11 cellular contexts compared by ENCODE assay signal in genomic region chr22:45316796-45317526, GRCh38. TPM values are rescaled to one million over a fixed set of nuclear protein-coding genes. Genes with fewer than 3 reads are reported as not detected.
A peak's percentile ranks its signal among the peaks of the same experiment; 100 is the strongest.
DNase-seq lines count a peak whose midpoint lies in the region; ATAC-seq and TF ChIP-seq lines count a peak whose summit lies in the region.
"Had no signal": no experiment of that assay in that cellular context is flagged by ENCODE, and none has a peak within 500 bp of the region (broad histone marks: within the 10 kb centered on the region; RNA-seq: fewer than 3 reads in every experiment).

No MANE protein-coding gene starts in this region.

- no peak overlapping the region for H2AFZ ChIP-seq in Karpas-422 (ENCODE audit: low read length)

- H3K4me1 ChIP-seq in stomach, result peaks cover 30 to 92% (median 60%) of the 10 kb centered on the region in 4 donors
- H3K4me1 ChIP-seq in Karpas-422 (ENCODE audit: low read length), result peaks cover 19% of the 10 kb centered on the region

- H3K79me2 ChIP-seq in Karpas-422 (ENCODE audit: low read length), result peaks cover 98% of the 10 kb centered on the region

- 74 to 89% (median 85%) methylated on average over 9 of the region's 9 CpGs for WGBS in stomach, 5 donors

- H3K4me3 ChIP-seq in stomach, result no peak overlapping the region
- no peak overlapping the region for H3K4me3 ChIP-seq in Karpas-422 (ENCODE audit: low read length)

- no peaks in the 10 kb centered on the region for H3K9me2 ChIP-seq in Karpas-422 (replicated peaks; ENCODE audit: insufficient read depth, low read length)

- no peaks in the 10 kb centered on the region for H3K9me3 ChIP-seq in stomach
- no peaks in the 10 kb centered on the region for H3K9me3 ChIP-seq in Karpas-422 (ENCODE audit: low read length)

- H3K9me3 Mint-ChIP-seq in activated naive CD8-positive, alpha-beta T cell treated with anti-CD3 and anti-CD28 coated beads for 36 hours, result no peaks in the 10 kb centered on the region

- peak; percentile 26 for DNase-seq in NCI-H2029 (lab: John Stamatoyannopoulos, UW)
- no peak for DNase-seq in NCI-H2029 treated with DMSO at 0.1 percent for 48 hours (lab: John Stamatoyannopoulos, UW)
- no peak for DNase-seq in activated naive CD8-positive, alpha-beta T cell treated with anti-CD3 and anti-CD28 coated beads for 36 hours
- no peak for DNase-seq in left lobe of liver (ENCODE audit: low spot score)
- no peak for DNase-seq in stomach
- DNase-seq in Karpas-422, result no peak
- DNase-seq in glomerular visceral epithelial cell (ENCODE audit: extremely low spot score), result no peak
- DNase-seq in NCI-H524 (lab: John Stamatoyannopoulos, UW), result no peak
- DNase-seq: NCI-H187 treated with DMSO at 0.1 percent for 48 hours had no signal

- no peak overlapping the region for H3K4me3 Mint-ChIP-seq in activated naive CD8-positive, alpha-beta T cell treated with anti-CD3 and anti-CD28 coated beads for 36 hours

- H4K20me1 ChIP-seq in Karpas-422 (ENCODE audit: insufficient read depth, low read depth, low read length), result no peaks in the 10 kb centered on the region

- H3K27ac ChIP-seq in stomach, result peak overlapping the region; percentile 20 to 91 (median 82)
- no peak overlapping the region for H3K27ac ChIP-seq in Karpas-422 (ENCODE audit: low read length)

- H3K9ac ChIP-seq in Karpas-422 (ENCODE audit: low read length), result no peak overlapping the region

- peak overlapping the region; percentile 47 for H3K27ac Mint-ChIP-seq in activated naive CD8-positive, alpha-beta T cell treated with anti-CD3 and anti-CD28 coated beads for 36 hours

- H3K27me3 ChIP-seq in stomach (no peaks in the 10 kb centered on the region), Karpas-422 (ENCODE audit: low read length) (no peaks in the 10 kb centered on the region)

- H3K27me3 Mint-ChIP-seq in activated naive CD8-positive, alpha-beta T cell treated with anti-CD3 and anti-CD28 coated beads for 36 hours, result no peaks in the 10 kb centered on the region

- H3K36me3 Mint-ChIP-seq in activated naive CD8-positive, alpha-beta T cell treated with anti-CD3 and anti-CD28 coated beads for 36 hours, result peaks cover 5% of the 10 kb centered on the region

- peak; percentile 48 for ATAC-seq in left lobe of liver

- no peak for TF ChIP-seq EP300 in stomach (IDR thresholded peaks at IDR 0.05)

- intact Hi-C loops in stomach (cut with DNase I; ENCODE audit: low total_unique reads), result no loop called here

- H3K4me2 ChIP-seq in Karpas-422 (ENCODE audit: low read depth, low read length, poor library complexity, severe bottlenecking), result no peak overlapping the region

- peaks cover 76% of the 10 kb centered on the region for H3K4me1 Mint-ChIP-seq in activated naive CD8-positive, alpha-beta T cell treated with anti-CD3 and anti-CD28 coated beads for 36 hours

- H3K36me3 ChIP-seq in stomach (peaks cover 0 to 9% (median 0%) of the 10 kb centered on the region in 4 donors), Karpas-422 (ENCODE audit: insufficient read depth, low read length) (no peaks in the 10 kb centered on the region; the same call in 1 of the 2 replicates)

- TF ChIP-seq POLR2A in stomach (IDR thresholded peaks at IDR 0.05), result no peak

- TF ChIP-seq CTCF in stomach (IDR thresholded peaks at IDR 0.05), result no peak

RNA-seq across cellular contexts. Expression of gene FAM118A, which starts 7.2 kb away (rescaled TPM):
- 10 to 100 TPM; 25.4 to 26.4 TPM for total RNA-seq in activated naive CD8-positive, alpha-beta T cell treated with anti-CD3 and anti-CD28 coated beads for 36 hours
- total RNA-seq in left lobe of liver (26.0 TPM), stomach (100 to 1,000 TPM in 2 of 5 donors, 10 to 100 TPM in 3; 13.8 to 747 (median 93.7) TPM)
- polyA plus RNA-seq in stomach, result 10 to 100 TPM; 12.0 to 29.8 (median 13.4) TPM
- 72.2 and 83.3 TPM in 2 replicates for total RNA-seq in Karpas-422 (2014; rRNA removed; shearing (Covaris generic); ENCODE audit: low replicate concordance)

RNA-seq across cellular contexts. Expression of gene UPK3A, which starts 32.2 kb away (rescaled TPM):
- total RNA-seq in activated naive CD8-positive, alpha-beta T cell treated with anti-CD3 and anti-CD28 coated beads for 36 hours, result not detected
- total RNA-seq in left lobe of liver, result not detected
- 1 to 10 TPM in 1 of 5 donors, not detected in 4; 1.3 TPM for total RNA-seq in stomach
- polyA plus RNA-seq in stomach, result under 1 TPM in 2 of 3 donors, not detected in 1; 0.10 to 0.76 TPM
- not detected in 2 replicates for total RNA-seq in Karpas-422 (2014; rRNA removed; shearing (Covaris generic); ENCODE audit: low replicate concordance)
- total RNA-seq: A172, frontal cortex had no signal
